In the genomic region with DNA sequence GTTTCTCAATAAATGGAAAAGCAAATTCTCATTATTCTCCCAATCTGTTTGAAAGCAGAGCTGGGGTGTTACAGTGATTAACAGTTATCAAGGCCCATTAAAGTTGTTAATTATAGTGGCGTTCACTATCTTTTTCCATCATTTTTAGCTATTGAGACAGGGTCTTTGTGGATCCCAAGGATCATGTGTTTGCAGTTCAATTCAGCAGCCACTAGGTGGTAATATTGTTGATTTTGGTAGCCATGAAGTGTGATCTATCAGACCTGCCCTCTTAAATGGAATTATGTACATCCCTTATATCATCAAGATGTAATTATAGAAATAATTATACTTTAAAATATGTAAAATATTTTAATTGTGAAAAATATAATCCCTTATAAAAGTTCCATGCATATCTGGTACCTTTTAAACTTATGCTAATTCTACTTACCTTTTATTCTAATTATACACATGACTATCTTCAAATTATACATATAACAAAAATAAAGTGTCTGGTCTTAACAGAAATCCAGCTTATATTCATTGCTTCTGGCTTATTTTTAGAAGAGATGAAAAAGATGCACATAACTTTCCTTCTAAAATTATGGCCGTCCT, we compare ENCODE assay signal across 9 cellular contexts.
DNase-seq lines count a peak whose midpoint lies in the region; ATAC-seq and TF ChIP-seq lines count a peak whose summit lies in the region.
"Had no signal": no experiment of that assay in that cellular context is flagged by ENCODE, and none has a peak within 500 bp of the region (broad histone marks: within the 10 kb centered on the region; RNA-seq: fewer than 3 reads in every experiment).

No MANE protein-coding gene starts in this region.

- POLR2A ChIA-PET in activated CD4-positive, alpha-beta memory T cell treated with anti-CD3 and anti-CD28 coated beads, Interleukin-2, amount 10 ng/mL, durations not matched to agents 7 days and 5 days (lab: Charles Lee), result no interaction called here

- H3K4me1 Mint-ChIP-seq in activated CD4-positive, alpha-beta memory T cell treated with anti-CD3 and anti-CD28 coated beads, Interleukin-2, amount 10 ng/mL, durations not matched to agents 7 days and 5 days, result no peaks in the 10 kb centered on the region

- no peak overlapping the region for H3K4me3 ChIP-seq in adrenal gland
- H3K4me3 ChIP-seq in lower lobe of right lung, result no peak overlapping the region

- no peaks in the 10 kb centered on the region for H3K9me3 ChIP-seq in adrenal gland (replicated peaks in 1 of 3)
- no peaks in the 10 kb centered on the region for H3K9me3 ChIP-seq in lower lobe of right lung

- H3K36me3 ChIP-seq in adrenal gland (replicated peaks in 1 of 2) (no peaks in the 10 kb centered on the region), lower lobe of right lung (no peaks in the 10 kb centered on the region)

- H3K27me3 Mint-ChIP-seq in activated CD4-positive, alpha-beta memory T cell treated with anti-CD3 and anti-CD28 coated beads, Interleukin-2, amount 10 ng/mL, durations not matched to agents 7 days and 5 days, result peaks cover 6% of the 10 kb centered on the region

- TF ChIP-seq CTCF in LNCAP (IDR thresholded peaks at IDR 0.05) (peak; percentile 70), adrenal gland (IDR thresholded peaks at IDR 0.05) (peak; percentile 26 to 76 (median 59)), lower lobe of right lung (IDR thresholded peaks at IDR 0.05) (peak; percentile 61)

- DNase-seq in DMS53 treated with DMSO at 0.1 percent for 48 hours (lab: John Stamatoyannopoulos, UW; ENCODE audit: unreplicated experiment), result peak; percentile 17
- DNase-seq in adrenal gland, result no peak
- no peak for DNase-seq in lower lobe of right lung
- no peak for DNase-seq in activated CD4-positive, alpha-beta memory T cell treated with anti-CD3 and anti-CD28 coated beads, Interleukin-2, amount 10 ng/mL, durations not matched to agents 7 days and 5 days
- DNase-seq in AG20443 (ENCODE audit: low spot score), result no peak

- 59 to 67% (median 64%) methylated on average over 2 of the region's 2 CpGs for WGBS in adrenal gland, 4 donors

- CTCF ChIA-PET in activated CD4-positive, alpha-beta memory T cell treated with anti-CD3 and anti-CD28 coated beads, Interleukin-2, amount 10 ng/mL, durations not matched to agents 7 days and 5 days (lab: Charles Lee), result interaction anchor here (0.9 to 1.2 kb wide), 4 partner anchors 10 to 152 kb away, joined by 3 to 5 read pairs (median 3); no protein-coding TSS in a partner anchor

- no peaks in the 10 kb centered on the region for H3K27me3 ChIP-seq in adrenal gland
- no peaks in the 10 kb centered on the region for H3K27me3 ChIP-seq in lower lobe of right lung (ENCODE audit: low read depth)

- no peak overlapping the region for H3K27ac Mint-ChIP-seq in activated CD4-positive, alpha-beta memory T cell treated with anti-CD3 and anti-CD28 coated beads, Interleukin-2, amount 10 ng/mL, durations not matched to agents 7 days and 5 days
- H3K27ac Mint-ChIP-seq: IgD-negative memory B cell had no signal

- no peaks in the 10 kb centered on the region for H3K36me3 Mint-ChIP-seq in activated CD4-positive, alpha-beta memory T cell treated with anti-CD3 and anti-CD28 coated beads, Interleukin-2, amount 10 ng/mL, durations not matched to agents 7 days and 5 days (ENCODE audit: low read depth)
- H3K36me3 Mint-ChIP-seq: IgD-negative memory B cell had no signal

- no peak overlapping the region for H3K4me3 Mint-ChIP-seq in activated CD4-positive, alpha-beta memory T cell treated with anti-CD3 and anti-CD28 coated beads, Interleukin-2, amount 10 ng/mL, durations not matched to agents 7 days and 5 days
- H3K4me3 Mint-ChIP-seq: IgD-negative memory B cell had no signal

- H3K9me3 Mint-ChIP-seq in activated CD4-positive, alpha-beta memory T cell treated with anti-CD3 and anti-CD28 coated beads, Interleukin-2, amount 10 ng/mL, durations not matched to agents 7 days and 5 days, result no peaks in the 10 kb centered on the region
- H3K9me3 Mint-ChIP-seq: IgD-negative memory B cell had no signal

- ATAC-seq in lower lobe of right lung (peak in 1 of 2 donors; percentile 45), HG02798 (IDR thresholded peaks at IDR 0.05; ENCODE audit: poor library complexity, unreplicated experiment) (no peak), HG02970 (IDR thresholded peaks at IDR 0.05; ENCODE audit: low FRiP score, unreplicated experiment) (no peak)

- no peak overlapping the region for H3K27ac ChIP-seq in adrenal gland
- H3K27ac ChIP-seq in lower lobe of right lung, result no peak overlapping the region

- H3K4me1 ChIP-seq in adrenal gland (replicated peaks in 1 of 2) (no peaks in the 10 kb centered on the region), lower lobe of right lung (no peaks in the 10 kb centered on the region)

- TF ChIP-seq POLR2A in adrenal gland (IDR thresholded peaks at IDR 0.05), result no peak

- intact Hi-C loops in adrenal gland (cut with DNase I) (loop anchor here in 1 of 2 donors (5.0 kb wide), 1 partner anchor 93 kb away; no protein-coding TSS in a partner anchor), lower lobe of right lung (cut with DNase I) (no loop called here)
